1 cellular context compared by ENCODE assay signal in the genomic region with DNA sequence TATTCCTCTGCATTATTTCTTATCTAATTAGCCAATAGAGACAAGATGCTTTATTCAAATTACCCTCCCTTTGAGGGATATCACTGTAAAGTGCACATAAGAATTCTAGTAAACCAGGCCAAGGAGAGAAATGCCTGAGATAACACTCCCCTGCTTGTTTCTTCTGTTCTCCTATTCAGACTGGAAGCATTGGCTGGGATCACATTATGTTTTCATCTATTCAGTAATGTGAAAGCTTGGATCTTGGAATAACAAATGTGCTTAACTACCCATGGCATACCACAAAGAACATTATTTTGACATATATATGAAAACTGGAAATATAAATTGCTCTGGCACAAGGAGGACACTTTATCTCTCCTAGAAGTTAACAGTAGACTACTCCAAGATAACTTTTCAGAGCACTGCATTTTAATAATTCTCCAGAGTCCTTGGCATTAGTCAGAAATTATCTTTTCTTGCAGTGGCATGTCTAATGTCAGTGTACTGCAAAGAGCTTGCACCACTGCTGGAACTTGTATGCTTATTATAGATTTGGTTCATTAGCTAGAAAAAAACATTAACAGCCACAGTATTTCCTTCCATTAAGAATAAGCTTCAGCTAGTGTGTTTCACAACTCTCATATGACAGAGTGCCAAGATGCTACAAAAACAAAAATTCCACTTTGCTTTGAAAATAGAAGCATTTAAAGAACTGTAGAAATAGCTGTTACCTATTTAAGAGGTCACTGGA.
TF ChIP-seq lines count a peak whose summit lies in the region.

No MANE protein-coding gene starts in this region.

TF ChIP-seq in neural cell, 6 proteins besides CTCF, POLR2A, EP300 and RAD21:
- TF ChIP-seq SMC3 (conservative IDR thresholded peaks at IDR 0.05; ENCODE audit: poor library complexity), result no peak
- TF ChIP-seq, protein P1, sequence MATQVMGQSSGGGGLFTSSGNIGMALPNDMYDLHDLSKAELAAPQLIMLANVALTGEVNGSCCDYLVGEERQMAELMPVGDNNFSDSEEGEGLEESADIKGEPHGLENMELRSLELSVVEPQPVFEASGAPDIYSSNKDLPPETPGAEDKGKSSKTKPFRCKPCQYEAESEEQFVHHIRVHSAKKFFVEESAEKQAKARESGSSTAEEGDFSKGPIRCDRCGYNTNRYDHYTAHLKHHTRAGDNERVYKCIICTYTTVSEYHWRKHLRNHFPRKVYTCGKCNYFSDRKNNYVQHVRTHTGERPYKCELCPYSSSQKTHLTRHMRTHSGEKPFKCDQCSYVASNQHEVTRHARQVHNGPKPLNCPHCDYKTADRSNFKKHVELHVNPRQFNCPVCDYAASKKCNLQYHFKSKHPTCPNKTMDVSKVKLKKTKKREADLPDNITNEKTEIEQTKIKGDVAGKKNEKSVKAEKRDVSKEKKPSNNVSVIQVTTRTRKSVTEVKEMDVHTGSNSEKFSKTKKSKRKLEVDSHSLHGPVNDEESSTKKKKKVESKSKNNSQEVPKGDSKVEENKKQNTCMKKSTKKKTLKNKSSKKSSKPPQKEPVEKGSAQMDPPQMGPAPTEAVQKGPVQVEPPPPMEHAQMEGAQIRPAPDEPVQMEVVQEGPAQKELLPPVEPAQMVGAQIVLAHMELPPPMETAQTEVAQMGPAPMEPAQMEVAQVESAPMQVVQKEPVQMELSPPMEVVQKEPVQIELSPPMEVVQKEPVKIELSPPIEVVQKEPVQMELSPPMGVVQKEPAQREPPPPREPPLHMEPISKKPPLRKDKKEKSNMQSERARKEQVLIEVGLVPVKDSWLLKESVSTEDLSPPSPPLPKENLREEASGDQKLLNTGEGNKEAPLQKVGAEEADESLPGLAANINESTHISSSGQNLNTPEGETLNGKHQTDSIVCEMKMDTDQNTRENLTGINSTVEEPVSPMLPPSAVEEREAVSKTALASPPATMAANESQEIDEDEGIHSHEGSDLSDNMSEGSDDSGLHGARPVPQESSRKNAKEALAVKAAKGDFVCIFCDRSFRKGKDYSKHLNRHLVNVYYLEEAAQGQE (IDR thresholded peaks at IDR 0.05; ENCODE audit: borderline replicate concordance), result peak; percentile 87
- peak; percentile 30 for TF ChIP-seq POLR2AphosphoS5 (IDR thresholded peaks at IDR 0.05)
